Comparison of ENCODE assay signal across 29 cellular contexts in genomic region chr5:150118561-150119229, GRCh38. TPM values are rescaled to one million over a fixed set of nuclear protein-coding genes. Genes with fewer than 3 reads are reported as not detected.
A peak's percentile ranks its signal among the peaks of the same experiment; 100 is the strongest.
DNase-seq lines count a peak whose midpoint lies in the region; ATAC-seq and TF ChIP-seq lines count a peak whose summit lies in the region.
"Had no signal": no experiment of that assay in that cellular context is flagged by ENCODE, and none has a peak within 500 bp of the region (broad histone marks: within the 10 kb centered on the region; RNA-seq: fewer than 3 reads in every experiment).

No MANE protein-coding gene starts in this region.

- H3K36me3 Mint-ChIP-seq in osteocyte (ENCODE audit: unreplicated experiment): peaks cover 65% of the 10 kb centered on the region
- H3K36me3 Mint-ChIP-seq: CD4-positive, alpha-beta memory T cell; mesothelial cell of epicardium; stimulated activated memory B cell treated with anti-CD40 and anti-IgM and Interleukin-4, amounts not matched to agents 10 μg/mL and 1 μg/mL and 100 μg/mL, for 72 hours had no signal

- no peak for ATAC-seq in Right ventricle myocardium superior (ENCODE audit: poor library complexity)
- no peak for ATAC-seq in left ventricle myocardium superior
- no peak for ATAC-seq in HG03354 (IDR thresholded peaks at IDR 0.05; ENCODE audit: poor library complexity, severe bottlenecking, unreplicated experiment)
- ATAC-seq: effector memory CD8-positive, alpha-beta T cell; GM23338; K562; stimulated activated memory B cell treated with anti-CD40 and anti-IgM and Interleukin-4, amounts not matched to agents 10 μg/mL and 1 μg/mL and 100 μg/mL, for 72 hours had no signal

- H3K27ac Mint-ChIP-seq in osteocyte (ENCODE audit: unreplicated experiment): peak overlapping the region; percentile 59
- H3K27ac Mint-ChIP-seq: activated CD4-positive, alpha-beta T cell treated with anti-CD3 and anti-CD28 coated beads, Interleukin-2, amount 10 ng/mL, durations not matched to agents 7 days and 5 days; B cell; brain; CD4-positive, alpha-beta memory T cell; effector memory CD8-positive, alpha-beta T cell; GM23338; mesothelial cell of epicardium; stimulated activated memory B cell treated with anti-CD40 and anti-IgM and Interleukin-4, amounts not matched to agents 10 μg/mL and 1 μg/mL and 100 μg/mL, for 72 hours had no signal

- no peaks in the 10 kb centered on the region for H3K27me3 Mint-ChIP-seq in osteocyte (ENCODE audit: unreplicated experiment)
- H3K27me3 Mint-ChIP-seq: activated CD4-positive, alpha-beta T cell treated with anti-CD3 and anti-CD28 coated beads, Interleukin-2, amount 10 ng/mL, durations not matched to agents 7 days and 5 days; B cell; brain; CD4-positive, alpha-beta memory T cell; effector memory CD8-positive, alpha-beta T cell; stimulated activated memory B cell treated with anti-CD40 and anti-IgM and Interleukin-4, amounts not matched to agents 10 μg/mL and 1 μg/mL and 100 μg/mL, for 72 hours had no signal

- H3K4me3 ChIP-seq in coronary artery: no peak overlapping the region
- H3K4me3 ChIP-seq: GM23338, K562, upper lobe of left lung had no signal

- H3K4me3 Mint-ChIP-seq in osteocyte (ENCODE audit: unreplicated experiment): no peak overlapping the region
- H3K4me3 Mint-ChIP-seq: activated CD4-positive, alpha-beta T cell treated with anti-CD3 and anti-CD28 coated beads, Interleukin-2, amount 10 ng/mL, durations not matched to agents 7 days and 5 days; B cell; brain; CD4-positive, alpha-beta memory T cell; effector memory CD8-positive, alpha-beta T cell; GM23338; mesothelial cell of epicardium; stimulated activated memory B cell treated with anti-CD40 and anti-IgM and Interleukin-4, amounts not matched to agents 10 μg/mL and 1 μg/mL and 100 μg/mL, for 72 hours had no signal

- H3K27ac ChIP-seq in coronary artery: peak overlapping the region in 1 of 2 donors; percentile 43
- H3K27ac ChIP-seq: upper lobe of left lung had no signal

- peaks cover 59% of the 10 kb centered on the region for H3K4me1 Mint-ChIP-seq in osteocyte (ENCODE audit: unreplicated experiment)
- H3K4me1 Mint-ChIP-seq: B cell; brain; CD4-positive, alpha-beta memory T cell; mesothelial cell of epicardium had no signal

- no peaks in the 10 kb centered on the region for H3K9me3 Mint-ChIP-seq in osteocyte (ENCODE audit: unreplicated experiment)
- H3K9me3 Mint-ChIP-seq: activated CD4-positive, alpha-beta T cell treated with anti-CD3 and anti-CD28 coated beads, Interleukin-2, amount 10 ng/mL, durations not matched to agents 7 days and 5 days; brain; CD4-positive, alpha-beta memory T cell; effector memory CD8-positive, alpha-beta T cell; GM23338; mesothelial cell of epicardium; stimulated activated memory B cell treated with anti-CD40 and anti-IgM and Interleukin-4, amounts not matched to agents 10 μg/mL and 1 μg/mL and 100 μg/mL, for 72 hours had no signal

- no peak for TF ChIP-seq CTCF in coronary artery (IDR thresholded peaks at IDR 0.05)
- no peak for TF ChIP-seq CTCF in osteocyte (IDR thresholded peaks at IDR 0.05)

- intact Hi-C loops in Right ventricle myocardium superior (cut with DNase I): no loop called here
- intact Hi-C loops in left ventricle myocardium superior (cut with micrococcal nuclease): no loop called here

- peak; percentile 29 for DNase-seq in Right ventricle myocardium superior
- no peak for DNase-seq in left ventricle myocardium superior
- peak; percentile 73 for DNase-seq in coronary artery (ENCODE audit: low spot score)
- peak; percentile 64 for DNase-seq in osteocyte (ENCODE audit: extremely low spot score, unreplicated experiment)
- no peak for DNase-seq in GM19240 (ENCODE audit: insufficient read length, low spot score)
- DNase-seq in iPS-NIHi7 (ENCODE audit: extremely low spot score): no peak
- DNase-seq: activated CD4-positive, alpha-beta T cell treated with anti-CD3 and anti-CD28 coated beads, Interleukin-2, amount 10 ng/mL, durations not matched to agents 7 days and 5 days; activated gamma-delta T cell treated with Interleukin-2 at 50 U/mL for 16 hours; activated T-cell treated with anti-CD3 and anti-CD28 coated beads, Interleukin-2, amount 50 U/mL, for 48 hours; CD4-positive, alpha-beta memory T cell; effector memory CD8-positive, alpha-beta T cell; erythroblast; NCI-H1048; NCI-H1694 treated with DMSO at 0.1 percent for 48 hours; NCI-H82; nucleus accumbens; T-helper 9 cell had no signal

RNA-seq across cellular contexts. Expression of gene CSF1R, which starts 32.3 kb away (rescaled TPM):
- total RNA-seq in Right ventricle myocardium superior (19.5 TPM), left ventricle myocardium superior (20.1 TPM), osteocyte (1.1 and 1.2 TPM in 2 replicates)
- total RNA-seq: glomerular endothelial cell, GM23338, NCI-H460 had no signal

RNA-seq across cellular contexts. Expression of gene PDGFRB, which starts 37.0 kb away (rescaled TPM):
- 47.0 TPM for total RNA-seq in Right ventricle myocardium superior
- total RNA-seq in left ventricle myocardium superior: 47.8 TPM
- total RNA-seq in osteocyte: 1,093 and 1,131 TPM in 2 replicates
- total RNA-seq: CD4-positive, alpha-beta memory T cell had no signal

RNA-seq across cellular contexts. Expression of gene CDX1, which starts 47.9 kb away (rescaled TPM):
- total RNA-seq in Right ventricle myocardium superior (not detected), left ventricle myocardium superior (not detected), osteocyte (0.71 and 1.0 TPM in 2 replicates)
- total RNA-seq: activated CD4-positive, alpha-beta T cell treated with anti-CD3 and anti-CD28 coated beads, Interleukin-2, amount 10 ng/mL, durations not matched to agents 7 days and 5 days; B cell; CD4-positive, alpha-beta memory T cell; cerebellum; glomerular endothelial cell; GM23338; liver; NCI-H460 had no signal

Comparison
In these comparisons a context has a peak if more than half of its experiments do, and no peak if none do; other contexts are left out.
1. DNase-seq: peak in Right ventricle myocardium superior (single experiment), coronary artery (single experiment) and osteocyte (single experiment); none in left ventricle myocardium superior (single experiment), GM19240 (single experiment) and iPS-NIHi7 (single experiment).
2. RNA of gene PDGFRB, which starts 37.0 kb away (total RNA-seq): 1,093 to 1,131 TPM in osteocyte; 47.8 TPM in left ventricle myocardium superior (single experiment) and 47.0 TPM in Right ventricle myocardium superior (single experiment); every median in the first group is over 10 times any median in the second.